25 cellular contexts compared by ENCODE assay signal in genomic region chr5:137305971-137306592, GRCh38.
"Had no signal": no experiment of that assay in that cellular context is flagged by ENCODE, and none has a peak within 500 bp of the region (broad histone marks: within the 10 kb centered on the region; RNA-seq: fewer than 3 reads in every experiment).

No MANE protein-coding gene starts in this region.

- H3K27me3 ChIP-seq: breast epithelium, heart right ventricle, ovary, thyroid gland, upper lobe of right lung had no signal

- FAIRE-seq: astrocyte, keratinocyte had no signal

- H3K9me3 ChIP-seq: breast epithelium, heart right ventricle, ovary, prostate gland, thyroid gland, upper lobe of right lung had no signal

- H3K36me3 ChIP-seq: breast epithelium, heart right ventricle, ovary, prostate gland, thyroid gland, upper lobe of right lung had no signal

- ATAC-seq: heart right ventricle; natural killer cell; right cardiac atrium; stimulated activated naive CD8-positive, alpha-beta T cell treated with anti-CD3 and anti-CD28 coated beads, Interleukin-15, Interleukin-2, amounts not matched to agents 100 U/mL and 50 U/mL, for 24 hours; upper lobe of right lung; WTC11 had no signal

- DNase-seq: activated CD8-positive, alpha-beta memory T cell treated with anti-CD3 and anti-CD28 coated beads for 24 hours; activated CD8-positive, alpha-beta memory T cell treated with anti-CD3 and anti-CD28 coated beads, Interleukin-2, amount 50 U/mL, for 4 hours; activated naive CD4-positive, alpha-beta T cell treated with Interleukin-2 at 50 U/mL for 16 hours; activated naive CD8-positive, alpha-beta T cell treated with anti-CD3 and anti-CD28 coated beads for 36 hours; activated T-cell treated with anti-CD3 and anti-CD28 coated beads, Interleukin-2, amount 50 U/mL, for 48 hours; cerebellar nuclear complex; cortex of kidney; heart right ventricle; natural killer cell; ovary; right cardiac atrium; stimulated activated CD4-positive, alpha-beta T cell treated with anti-CD3 and anti-CD28 coated beads, Interleukin-12 subunit alpha, Interleukin-12 subunit beta, amount 100 ng/mL, for 4 hours; stimulated activated CD4-positive, alpha-beta T cell treated with anti-CD3 and anti-CD28 coated beads, Interleukin-4, amount 100 ng/mL, for 4 hours; stimulated activated naive CD8-positive, alpha-beta T cell treated with anti-CD3 and anti-CD28 coated beads, Interleukin-15, Interleukin-2, amounts not matched to agents 100 U/mL and 50 U/mL, for 24 hours; T-helper 1 cell; T-helper 9 cell; thyroid gland; upper lobe of right lung had no signal

- H3K27ac ChIP-seq: breast epithelium, epithelial cell of prostate, heart right ventricle, ovary, thyroid gland, upper lobe of right lung had no signal

- H3K4me1 ChIP-seq: breast epithelium, upper lobe of right lung had no signal

- H3K4me3 ChIP-seq: breast epithelium, heart right ventricle, lung, ovary, prostate gland, thyroid gland, upper lobe of right lung had no signal
